Comparison of ENCODE assay signal across 18 cellular contexts in the genomic region with DNA sequence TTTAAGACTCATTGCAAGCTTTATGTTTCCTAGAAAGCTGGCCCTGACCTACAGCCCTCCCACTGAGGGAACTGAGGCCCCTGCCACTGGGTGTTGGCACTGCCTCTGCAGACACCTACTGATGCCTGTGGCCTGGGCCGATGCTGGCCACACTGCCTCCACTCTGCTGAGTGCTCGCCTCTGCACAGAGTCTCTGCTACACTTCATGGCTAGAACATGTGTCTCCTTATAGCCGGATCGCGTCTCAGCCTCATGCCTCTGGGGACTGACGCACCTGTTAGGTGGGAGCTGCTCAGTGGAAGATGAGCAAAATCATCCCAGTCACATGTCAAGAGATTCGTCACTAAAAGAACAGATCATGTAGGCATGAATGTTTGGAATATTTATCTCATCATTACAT.
DNase-seq lines count a peak whose midpoint lies in the region; ATAC-seq, FAIRE-seq and TF ChIP-seq lines count a peak whose summit lies in the region.
"Had no signal": no experiment of that assay in that cellular context is flagged by ENCODE, and none has a peak within 500 bp of the region (broad histone marks: within the 10 kb centered on the region; RNA-seq: fewer than 3 reads in every experiment).

No MANE protein-coding gene starts in this region.

- H3K27me3 Mint-ChIP-seq in GM23338 (ENCODE audit: insufficient read depth, low read depth, poor library complexity): no peaks in the 10 kb centered on the region
- peaks cover 18% of the 10 kb centered on the region for H3K27me3 Mint-ChIP-seq in activated T-helper 1 cell treated with anti-CD3 and anti-CD28 coated beads, Interleukin-12 subunit alpha, Interleukin-12 subunit beta, Interleukin-2, Interleukin-4 antibody, amounts not matched to agents 30 ng/mL and 10 ng/mL and 1 ng/mL, durations not matched to agents 14 hours and 24 hours and 36 hours (ENCODE audit: insufficient read depth)

- H3K4me3 ChIP-seq in GM23338: no peak overlapping the region
- no peak overlapping the region for H3K4me3 ChIP-seq in HepG2 (replicated peaks in 1 of 3; ENCODE audit: insufficient read depth in 1 of 3, low read depth in 2 of 3, low read length in 3 of 3)
- H3K4me3 ChIP-seq in smooth muscle cell: no peak overlapping the region
- H3K4me3 ChIP-seq: BLaER1 had no signal

- TF ChIP-seq POLR2A in HepG2 (IDR thresholded peaks at IDR 0.05; ENCODE audit: insufficient read depth in 1 of 2, low read depth in 2 of 2, low read length in 2 of 2): no peak

- ATAC-seq in GM23338 (no peak; the same call in 2 of the 3 replicates), HepG2 (peak; percentile 67), HG03521 (IDR thresholded peaks at IDR 0.05; ENCODE audit: unreplicated experiment) (no peak)
- ATAC-seq in stimulated activated effector memory CD8-positive, alpha-beta T cell treated with anti-CD3 and anti-CD28 coated beads, Interleukin-12 subunit alpha, Interleukin-12 subunit beta, amount 100 ng/mL, for 72 hours: peak; percentile 13

- H3K4me2 ChIP-seq in GM23338: no peak overlapping the region
- H3K4me2 ChIP-seq in HepG2 (ENCODE audit: low read depth, low read length): no peak overlapping the region
- no peak overlapping the region for H3K4me2 ChIP-seq in smooth muscle cell
- H3K4me2 ChIP-seq: BLaER1 had no signal

- DNase-seq in GM23338 (ENCODE audit: low spot score): no peak
- no peak for DNase-seq in HepG2 (ENCODE audit: low spot score)
- DNase-seq in stimulated activated effector memory CD8-positive, alpha-beta T cell treated with anti-CD3 and anti-CD28 coated beads, Interleukin-12 subunit alpha, Interleukin-12 subunit beta, amount 100 ng/mL, for 72 hours (ENCODE audit: low spot score in 2 of 2): no peak
- no peak for DNase-seq in anterior cingulate cortex (lab: John Stamatoyannopoulos, UW)
- DNase-seq in activated T-helper 1 cell treated with anti-CD3 and anti-CD28 coated beads, Interleukin-12 subunit alpha, Interleukin-12 subunit beta, Interleukin-2, Interleukin-4 antibody, amounts not matched to agents 30 ng/mL and 10 ng/mL and 1 ng/mL, durations not matched to agents 14 hours and 24 hours and 36 hours (ENCODE audit: low spot score): no peak
- DNase-seq in smooth muscle cell (lab: John Stamatoyannopoulos, UW; ENCODE audit: unreplicated experiment): no peak
- DNase-seq: 8988T; CD4-positive, alpha-beta memory T cell; DMS153; DMS79; GF-D8; H9 had no signal

- H3K36me3 ChIP-seq in GM23338 (ENCODE audit: insufficient read depth) (no peaks in the 10 kb centered on the region), HepG2 (replicated peaks in 1 of 2; ENCODE audit: control insufficient read depth in 1 of 2, insufficient read depth in 2 of 2, low read length in 2 of 2) (no peaks in the 10 kb centered on the region), smooth muscle cell (ENCODE audit: low read depth) (no peaks in the 10 kb centered on the region)
- H3K36me3 ChIP-seq: BLaER1 had no signal

- H3K9me3 Mint-ChIP-seq in GM23338: no peaks in the 10 kb centered on the region
- no peaks in the 10 kb centered on the region for H3K9me3 Mint-ChIP-seq in stimulated activated effector memory CD8-positive, alpha-beta T cell treated with anti-CD3 and anti-CD28 coated beads, Interleukin-12 subunit alpha, Interleukin-12 subunit beta, amount 100 ng/mL, for 72 hours
- no peaks in the 10 kb centered on the region for H3K9me3 Mint-ChIP-seq in activated T-helper 1 cell treated with anti-CD3 and anti-CD28 coated beads, Interleukin-12 subunit alpha, Interleukin-12 subunit beta, Interleukin-2, Interleukin-4 antibody, amounts not matched to agents 30 ng/mL and 10 ng/mL and 1 ng/mL, durations not matched to agents 14 hours and 24 hours and 36 hours
- H3K9me3 Mint-ChIP-seq: H9, IgD-negative memory B cell had no signal

- CTCF ChIA-PET in HepG2 (lab: Yijun Ruan, JAX; ENCODE audit: low intra/inter-chr PET ratio, low total read pairs): no interaction called here

- no peaks in the 10 kb centered on the region for H3K79me2 ChIP-seq in GM23338 (replicated peaks; ENCODE audit: insufficient read depth)
- H3K79me2 ChIP-seq in HepG2 (ENCODE audit: insufficient read depth, low read length): no peaks in the 10 kb centered on the region
- H3K79me2 ChIP-seq in smooth muscle cell (ENCODE audit: low read depth): no peaks in the 10 kb centered on the region

- TF ChIP-seq EP300 in HepG2 (IDR thresholded peaks at IDR 0.05; ENCODE audit: low read depth in 2 of 2, low read length in 2 of 2): no peak
- TF ChIP-seq EP300 in HepG2 (CRISPR knock-in tag; IDR thresholded peaks at IDR 0.05; ENCODE audit: borderline replicate concordance): no peak

- 82% methylated on average over 6 of the region's 7 CpGs for WGBS in HepG2 (ENCODE audit: low lambda C conversion rate)
- WGBS in smooth muscle cell (ENCODE audit: low lambda C conversion rate): 94% methylated on average over 7 of the region's 7 CpGs

- FAIRE-seq in HepG2 (lab: Jason Lieb, UNC): no peak
- FAIRE-seq: H1 had no signal

- peaks cover 21% of the 10 kb centered on the region for H3K4me1 Mint-ChIP-seq in GM23338
- no peaks in the 10 kb centered on the region for H3K4me1 Mint-ChIP-seq in stimulated activated effector memory CD8-positive, alpha-beta T cell treated with anti-CD3 and anti-CD28 coated beads, Interleukin-12 subunit alpha, Interleukin-12 subunit beta, amount 100 ng/mL, for 72 hours
- H3K4me1 Mint-ChIP-seq in activated T-helper 1 cell treated with anti-CD3 and anti-CD28 coated beads, Interleukin-12 subunit alpha, Interleukin-12 subunit beta, Interleukin-2, Interleukin-4 antibody, amounts not matched to agents 30 ng/mL and 10 ng/mL and 1 ng/mL, durations not matched to agents 14 hours and 24 hours and 36 hours (ENCODE audit: low read depth): no peaks in the 10 kb centered on the region
- H3K4me1 Mint-ChIP-seq: CD4-positive, alpha-beta memory T cell; IgD-negative memory B cell had no signal

- H3K27ac ChIP-seq in GM23338 (ENCODE audit: low read depth) (no peak overlapping the region), HepG2 (ENCODE audit: extremely low read length, insufficient read depth, low read length) (no peak overlapping the region), smooth muscle cell (ENCODE audit: low read depth) (no peak overlapping the region)
- H3K27ac ChIP-seq: BLaER1, HL-60 had no signal

- no peak overlapping the region for H3K4me3 Mint-ChIP-seq in GM23338
- no peak overlapping the region for H3K4me3 Mint-ChIP-seq in stimulated activated effector memory CD8-positive, alpha-beta T cell treated with anti-CD3 and anti-CD28 coated beads, Interleukin-12 subunit alpha, Interleukin-12 subunit beta, amount 100 ng/mL, for 72 hours
- no peak overlapping the region for H3K4me3 Mint-ChIP-seq in activated T-helper 1 cell treated with anti-CD3 and anti-CD28 coated beads, Interleukin-12 subunit alpha, Interleukin-12 subunit beta, Interleukin-2, Interleukin-4 antibody, amounts not matched to agents 30 ng/mL and 10 ng/mL and 1 ng/mL, durations not matched to agents 14 hours and 24 hours and 36 hours
- H3K4me3 Mint-ChIP-seq: CD14-positive monocyte; CD4-positive, alpha-beta memory T cell; H9; IgD-negative memory B cell had no signal

- H3K36me3 Mint-ChIP-seq in GM23338 (ENCODE audit: low read depth): no peaks in the 10 kb centered on the region
- no peaks in the 10 kb centered on the region for H3K36me3 Mint-ChIP-seq in stimulated activated effector memory CD8-positive, alpha-beta T cell treated with anti-CD3 and anti-CD28 coated beads, Interleukin-12 subunit alpha, Interleukin-12 subunit beta, amount 100 ng/mL, for 72 hours
- no peaks in the 10 kb centered on the region for H3K36me3 Mint-ChIP-seq in activated T-helper 1 cell treated with anti-CD3 and anti-CD28 coated beads, Interleukin-12 subunit alpha, Interleukin-12 subunit beta, Interleukin-2, Interleukin-4 antibody, amounts not matched to agents 30 ng/mL and 10 ng/mL and 1 ng/mL, durations not matched to agents 14 hours and 24 hours and 36 hours (ENCODE audit: low read depth)
- H3K36me3 Mint-ChIP-seq: CD14-positive monocyte; CD4-positive, alpha-beta memory T cell; IgD-negative memory B cell had no signal

- POLR2A ChIA-PET in HepG2 (lab: Yijun Ruan, JAX): no interaction called here

- H4K20me1 ChIP-seq in GM23338 (replicated peaks; ENCODE audit: insufficient read depth): no peaks in the 10 kb centered on the region
- no peaks in the 10 kb centered on the region for H4K20me1 ChIP-seq in HepG2 (ENCODE audit: insufficient read depth, low read length)
- H4K20me1 ChIP-seq in smooth muscle cell (ENCODE audit: low read depth): no peaks in the 10 kb centered on the region
- H4K20me1 ChIP-seq: BLaER1 had no signal

- H3K27me3 ChIP-seq in GM23338 (ENCODE audit: insufficient read depth): no peaks in the 10 kb centered on the region
- H3K27me3 ChIP-seq in HepG2 (ENCODE audit: control insufficient read depth in 1 of 2, insufficient read depth in 2 of 2, low read length in 2 of 2): peaks cover 0 to 12% of the 10 kb centered on the region in 2 experiments; a peak in 1 of 5 replicates
- no peaks in the 10 kb centered on the region for H3K27me3 ChIP-seq in smooth muscle cell (ENCODE audit: low read depth)
- H3K27me3 ChIP-seq: BLaER1 had no signal

- TF ChIP-seq RAD21 in HepG2 (CRISPR knock-in tag; IDR thresholded peaks at IDR 0.05): no peak

- in situ Hi-C loops in HepG2 (cut with HindIII; ENCODE audit: extremely low pct_ligation_motif_present, low pct_unique_long_range_greater_than_20kb): no loop called here

- intact Hi-C loops in HepG2 (cut with micrococcal nuclease; ENCODE audit: unreplicated experiment): no loop called here
- intact Hi-C loops in activated T-helper 1 cell treated with anti-CD3 and anti-CD28 coated beads, Interleukin-12 subunit alpha, Interleukin-12 subunit beta, Interleukin-2, Interleukin-4 antibody, amounts not matched to agents 30 ng/mL and 10 ng/mL and 1 ng/mL, durations not matched to agents 14 hours and 24 hours and 36 hours (cut with micrococcal nuclease): no loop called here

- H2AFZ ChIP-seq in GM23338: peak overlapping the region; percentile 72; the same call in 1 of the 2 replicates
- H2AFZ ChIP-seq in HepG2 (ENCODE audit: low read length): no peak overlapping the region
- H2AFZ ChIP-seq in smooth muscle cell (ENCODE audit: low read depth): no peak overlapping the region

- H3K9me2 ChIP-seq in GM23338 (ENCODE audit: insufficient read depth): peaks cover 3% of the 10 kb centered on the region; the same call in 1 of the 2 replicates

- no peaks in the 10 kb centered on the region for H3F3A ChIP-seq in GM23338 (replicated peaks; ENCODE audit: low read depth)
- H3F3A ChIP-seq in smooth muscle cell (ENCODE audit: low read depth): no peaks in the 10 kb centered on the region

- H3K4me1 ChIP-seq in GM23338 (ENCODE audit: insufficient read depth) (peaks cover 23% of the 10 kb centered on the region), HepG2 (ENCODE audit: insufficient read depth, low read length) (0 out of 2 replicates have a peak, but pooled peaks cover 10% of the 10 kb centered on the region), smooth muscle cell (ENCODE audit: low read depth) (no peaks in the 10 kb centered on the region)

- BruUV-seq in HepG2 (replicated peaks; lab: Mats Ljungman, UMichigan): no TSS peak

- TF ChIP-seq CTCF in GM23338 (conservative IDR thresholded peaks at IDR 0.05; ENCODE audit: low read depth in 2 of 2): no peak
- no peak for TF ChIP-seq CTCF in HepG2 (CRISPR knock-in tag; IDR thresholded peaks at IDR 0.05)
- TF ChIP-seq CTCF in smooth muscle cell (IDR thresholded peaks at IDR 0.05; ENCODE audit: borderline replicate concordance, insufficient read depth, poor library complexity, severe bottlenecking): no peak

- H3K27ac Mint-ChIP-seq in GM23338: no peak overlapping the region
- H3K27ac Mint-ChIP-seq in stimulated activated effector memory CD8-positive, alpha-beta T cell treated with anti-CD3 and anti-CD28 coated beads, Interleukin-12 subunit alpha, Interleukin-12 subunit beta, amount 100 ng/mL, for 72 hours: no peak overlapping the region
- no peak overlapping the region for H3K27ac Mint-ChIP-seq in activated T-helper 1 cell treated with anti-CD3 and anti-CD28 coated beads, Interleukin-12 subunit alpha, Interleukin-12 subunit beta, Interleukin-2, Interleukin-4 antibody, amounts not matched to agents 30 ng/mL and 10 ng/mL and 1 ng/mL, durations not matched to agents 14 hours and 24 hours and 36 hours
- H3K27ac Mint-ChIP-seq: CD4-positive, alpha-beta memory T cell; IgD-negative memory B cell had no signal

- no peak overlapping the region for H3K9ac ChIP-seq in HepG2 (ENCODE audit: insufficient read depth, low read depth, low read length)
- no peak overlapping the region for H3K9ac ChIP-seq in smooth muscle cell (ENCODE audit: low read depth)
- H3K9ac ChIP-seq: BLaER1 had no signal

- H3K9me3 ChIP-seq in HepG2 (ENCODE audit: low read length): no peaks in the 10 kb centered on the region
- no peaks in the 10 kb centered on the region for H3K9me3 ChIP-seq in smooth muscle cell (replicated peaks; ENCODE audit: low read depth)
- H3K9me3 ChIP-seq: BLaER1 had no signal

Comparison
In these comparisons a context has a peak if more than half of its experiments do, and no peak if none do; other contexts are left out.
1. ATAC-seq: peak in HepG2 (single experiment) and stimulated activated effector memory CD8-positive, alpha-beta T cell treated with anti-CD3 and anti-CD28 coated beads, Interleukin-12 subunit alpha, Interleukin-12 subunit beta, amount 100 ng/mL, for 72 hours (single experiment); none in GM23338 (single experiment) and HG03521 (single experiment).